In the genomic region with DNA sequence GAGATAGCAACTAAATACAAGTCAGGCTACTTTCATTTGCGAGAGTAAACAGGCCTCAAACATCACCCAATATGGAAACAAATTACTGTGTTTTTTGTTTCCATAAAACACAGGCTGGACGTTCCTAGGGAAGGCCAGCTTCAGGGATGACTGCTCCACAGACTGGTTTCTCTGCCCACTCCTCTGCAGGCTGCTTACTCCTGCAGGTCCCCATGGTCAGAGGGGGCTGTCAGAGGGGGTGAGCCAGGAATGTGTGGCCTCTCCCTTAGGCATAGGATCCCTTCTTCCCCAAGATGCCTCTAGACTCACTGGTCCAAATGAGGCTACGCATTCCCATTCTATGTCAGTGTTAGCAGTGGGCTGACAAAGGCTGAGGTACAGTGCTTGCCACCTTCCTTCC, we compare ENCODE assay signal across 20 cellular contexts.
"Had no signal": no experiment of that assay in that cellular context is flagged by ENCODE, and none has a peak within 500 bp of the region (broad histone marks: within the 10 kb centered on the region; RNA-seq: fewer than 3 reads in every experiment).

No MANE protein-coding gene starts in this region.

- H3K27me3 ChIP-seq: colonic mucosa, dorsolateral prefrontal cortex had no signal

- H3K4me1 ChIP-seq: colonic mucosa had no signal

- DNase-seq: activated CD4-positive, alpha-beta T cell treated with anti-CD3 and anti-CD28 coated beads for 36 hours; activated CD4-positive, CD25-positive, alpha-beta regulatory T cell; activated CD8-positive, alpha-beta memory T cell treated with anti-CD3 and anti-CD28 coated beads, Interleukin-2, amount 10 ng/mL, durations not matched to agents 7 days and 5 days; activated CD8-positive, alpha-beta T cell treated with anti-CD3 and anti-CD28 coated beads, Interleukin-2, amount 10 ng/mL, durations not matched to agents 7 days and 5 days; activated naive CD8-positive, alpha-beta T cell treated with anti-CD3 and anti-CD28 coated beads, Interleukin-2, amount 50 U/mL, for 24 hours; activated T-cell treated with anti-CD3 and anti-CD28 coated beads, Interleukin-2, amount 50 U/mL, for 48 hours; amygdala; cerebellar nuclear complex; colonic mucosa; dorsolateral prefrontal cortex; effector memory CD4-positive, alpha-beta T cell; kidney glomerular epithelial cell; left ventricle myocardium superior; mucosa of descending colon; posterior cingulate gyrus; right cardiac atrium; stimulated activated naive CD4-positive, alpha-beta T cell treated with Interleukin-2 at 50 U/mL for 16 hours; trophoblast cell had no signal

- ATAC-seq: activated CD4-positive, alpha-beta T cell treated with anti-CD3 and anti-CD28 coated beads for 36 hours; activated CD8-positive, alpha-beta memory T cell treated with anti-CD3 and anti-CD28 coated beads, Interleukin-2, amount 10 ng/mL, durations not matched to agents 7 days and 5 days; activated CD8-positive, alpha-beta T cell treated with anti-CD3 and anti-CD28 coated beads, Interleukin-2, amount 10 ng/mL, durations not matched to agents 7 days and 5 days; activated naive CD8-positive, alpha-beta T cell treated with anti-CD3 and anti-CD28 coated beads, Interleukin-2, amount 50 U/mL, for 24 hours; left ventricle myocardium superior; mucosa of descending colon; natural killer cell treated with Interleukin-12 subunit alpha and Interleukin-12 subunit beta and Interleukin-15 and Interleukin-18, amount 100 ng/mL, for 72 hours had no signal

- FAIRE-seq: frontal cortex had no signal

- H3K4me3 ChIP-seq: colonic mucosa, dorsolateral prefrontal cortex, mucosa of descending colon had no signal

- H3K27ac ChIP-seq: colonic mucosa, dorsolateral prefrontal cortex had no signal

- H3K9me3 ChIP-seq: colonic mucosa, mucosa of descending colon had no signal

- H3K36me3 ChIP-seq: colonic mucosa had no signal
